8 cellular contexts compared by ENCODE assay signal in genomic region chr7:134546903-134547737, GRCh38. TPM values are rescaled to one million over a fixed set of nuclear protein-coding genes. Genes with fewer than 3 reads are reported as not detected.
DNase-seq lines count a peak whose midpoint lies in the region; ATAC-seq, FAIRE-seq and TF ChIP-seq lines count a peak whose summit lies in the region.

No MANE protein-coding gene starts in this region.

- TF ChIP-seq POLR2A in body of pancreas (IDR thresholded peaks at IDR 0.05): no peak

- H3K27me3 Mint-ChIP-seq in HFFc6 (ENCODE audit: insufficient read depth): peaks cover 29% of the 10 kb centered on the region

- no peak overlapping the region for H3K4me3 ChIP-seq in body of pancreas
- H3K4me3 ChIP-seq in iPS-18a (ENCODE audit: low read length): peak overlapping the region; percentile 69
- H3K4me3 ChIP-seq in small intestine (ENCODE audit: low read depth in 1 of 2, low read length in 2 of 2): no peak overlapping the region

- intact Hi-C loops in body of pancreas (cut with DNase I): no loop called here

- H3K27ac ChIP-seq in body of pancreas (peak overlapping the region in 3 of 4 donors; percentile 9 to 42 (median 31)), iPS-18a (ENCODE audit: low read length) (no peak overlapping the region), small intestine (ENCODE audit: low read depth in 1 of 2, low read length in 1 of 2) (no peak overlapping the region)

- H3K4me1 ChIP-seq in body of pancreas (peaks cover 5% of the 10 kb centered on the region), iPS-18a (ENCODE audit: control insufficient read depth, low read depth, low read length) (peaks cover 18% of the 10 kb centered on the region), small intestine (ENCODE audit: control insufficient read depth in 2 of 2, insufficient read depth in 1 of 2, low read depth in 1 of 2, low read length in 1 of 2) (peaks cover 0 to 2% of the 10 kb centered on the region in 2 donors)

- no peaks in the 10 kb centered on the region for H3K9me3 ChIP-seq in body of pancreas
- H3K9me3 ChIP-seq in iPS-18a (ENCODE audit: control insufficient read depth, low read depth, low read length): no peaks in the 10 kb centered on the region
- no peaks in the 10 kb centered on the region for H3K9me3 ChIP-seq in small intestine (ENCODE audit: control insufficient read depth, low read depth)

- H3K4me1 Mint-ChIP-seq in HFFc6 (ENCODE audit: low read depth): peaks cover 25% of the 10 kb centered on the region

- TF ChIP-seq CTCF in GM10266 (IDR thresholded peaks at IDR 0.05; ENCODE audit: control insufficient read depth, insufficient read depth, low read depth, missing control alignments) (peak; percentile 77), HFFc6 (IDR thresholded peaks at IDR 0.05) (peak; percentile 95), body of pancreas (IDR thresholded peaks at IDR 0.05) (peak; percentile 68 to 92 (median 82))

- H3K36me3 Mint-ChIP-seq in HFFc6 (ENCODE audit: low read depth): no peaks in the 10 kb centered on the region

- no peaks in the 10 kb centered on the region for H3K36me3 ChIP-seq in body of pancreas (replicated peaks in 1 of 2; ENCODE audit: insufficient read depth in 1 of 2, low read depth in 2 of 2)
- no peaks in the 10 kb centered on the region for H3K36me3 ChIP-seq in iPS-18a (ENCODE audit: control insufficient read depth, low read depth, low read length)
- no peaks in the 10 kb centered on the region for H3K36me3 ChIP-seq in small intestine (ENCODE audit: control insufficient read depth in 2 of 2, insufficient read depth in 2 of 2, low read length in 2 of 2)

- H3K9ac ChIP-seq in iPS-18a (ENCODE audit: low read length): peak overlapping the region; percentile 29

- no peaks in the 10 kb centered on the region for H3K9me3 Mint-ChIP-seq in HFFc6

- peak; percentile 83 for ATAC-seq in body of pancreas

- H3K4me3 Mint-ChIP-seq in HFFc6: peak overlapping the region; percentile 81

- FAIRE-seq in small intestine (lab: Jason Lieb, UNC): no peak

- no peaks in the 10 kb centered on the region for H3K27me3 ChIP-seq in body of pancreas
- H3K27me3 ChIP-seq in iPS-18a (ENCODE audit: control insufficient read depth, insufficient read depth, low read length): no peaks in the 10 kb centered on the region
- H3K27me3 ChIP-seq in small intestine (ENCODE audit: control insufficient read depth in 2 of 2, insufficient read depth in 2 of 2, low read length in 2 of 2): no peaks in the 10 kb centered on the region

- peak overlapping the region; percentile 40 for H3K27ac Mint-ChIP-seq in HFFc6

- DNase-seq in GM10266 (ENCODE audit: extremely low spot score) (no peak), HFFc6 (peak; percentile 35), NCI-H1092 treated with DMSO at 0.1 percent for 48 hours (lab: John Stamatoyannopoulos, UW) (peak; percentile 66), T1000 (lab: John Stamatoyannopoulos, UW) (peak; percentile 19), body of pancreas (peak; percentile 67 to 79 (median 73)), small intestine (peak; percentile 86), GOT3 (lab: John Stamatoyannopoulos, UW) (no peak)

- 12 to 13% methylated on average over 9 of the region's 9 CpGs for WGBS in body of pancreas, 2 donors
- WGBS in small intestine, 3 donors: 11 to 13% (median 12%) methylated on average over 9 of the region's 9 CpGs

RNA-seq across cellular contexts. Expression of gene AKR1B15, which starts 1.8 kb away (rescaled TPM):
- total RNA-seq in HFFc6 (2021; fragmentation: NEBNext Ultra II Directional; extraction: Animal tissue kit (Norgen Biotek cat#: 25700)): not detected
- under 1 TPM in 1 of 2 donors, not detected in 1; 0.52 TPM for total RNA-seq in body of pancreas
- under 1 TPM in 1 of 3 donors, not detected in 2; 0.49 TPM for polyA plus RNA-seq in small intestine

RNA-seq across cellular contexts. Expression of gene AKR1B10, which starts 19.8 kb away (rescaled TPM):
- under 1 TPM in 5 of 6 experiments, not detected in 1; 0.35 to 0.56 (median 0.43) TPM for total RNA-seq in HFFc6 (2021; fragmentation: NEBNext Ultra II Directional; extraction: Animal tissue kit (Norgen Biotek cat#: 25700))
- 10 to 100 TPM in 1 of 2 donors, 1 to 10 TPM in 1; 2.3 to 12.2 TPM for total RNA-seq in body of pancreas
- polyA plus RNA-seq in small intestine: 1,000 to 10,000 TPM in 2 of 3 donors, 100 to 1,000 TPM in 1; 283 to 1,513 (median 1,320) TPM

Comparison
In these comparisons a context has a peak if more than half of its experiments do, and no peak if none do; other contexts are left out.
1. DNase-seq: peak in HFFc6 (single experiment), NCI-H1092 treated with DMSO at 0.1 percent for 48 hours (single experiment), T1000 (single experiment), body of pancreas (4 of 4) and small intestine (single experiment); none in GM10266 (single experiment) and GOT3 (single experiment).
2. H3K27ac ChIP-seq: peak in body of pancreas (3 of 4); none in iPS-18a (single experiment) and small intestine (0 of 2).
3. Peak in every context shown above with its lines, with median percentiles within 50 percentile points of each other: CTCF ChIP-seq.